9 cellular contexts compared by ENCODE assay signal in genomic region chr22:40509401-40510134, GRCh38.
DNase-seq lines count a peak whose midpoint lies in the region; ATAC-seq and TF ChIP-seq lines count a peak whose summit lies in the region.
"Had no signal": no experiment of that assay in that cellular context is flagged by ENCODE, and none has a peak within 500 bp of the region (broad histone marks: within the 10 kb centered on the region; RNA-seq: fewer than 3 reads in every experiment).

No MANE protein-coding gene starts in this region.

- WGBS in adrenal gland, 4 donors: 5 to 10% (median 7%) methylated on average over 4 of the region's 4 CpGs
- WGBS in neuronal stem cell (ENCODE audit: extremely low coverage in 2 of 2, insufficient read length in 2 of 2, insufficient replicate concordance in 1 of 2), 2 donors: no CpG with 5 or more reads among the region's 4 CpGs

- H2AFZ ChIP-seq in neuronal stem cell (ENCODE audit: low read length): no peak overlapping the region

- H3K4me1 ChIP-seq in adrenal gland (replicated peaks in 1 of 2) (peaks cover 23 to 64% of the 10 kb centered on the region in 2 donors), neuronal stem cell (ENCODE audit: control insufficient read depth in 2 of 2, insufficient read depth in 1 of 2, low read depth in 1 of 2, low read length in 2 of 2) (peaks cover 5 to 6% of the 10 kb centered on the region in 2 donors)

- no peak overlapping the region for H3K23ac ChIP-seq in neuronal stem cell (ENCODE audit: low read depth, low read length, poor library complexity)

- H3K4ac ChIP-seq in neuronal stem cell (ENCODE audit: low read length): no peak overlapping the region

- H3K4me3 ChIP-seq in adrenal gland (no peak overlapping the region), skeletal muscle cell (ENCODE audit: low read depth, low read length) (no peak overlapping the region), neuronal stem cell (ENCODE audit: low read length in 2 of 2) (no peak overlapping the region)

- H4K8ac ChIP-seq in neuronal stem cell (ENCODE audit: low read depth, low read length): no peak overlapping the region

- no peak for TF ChIP-seq CTCF in adrenal gland (IDR thresholded peaks at IDR 0.05)

- H4K91ac ChIP-seq in neuronal stem cell (ENCODE audit: low read depth, low read length, poor library complexity): no peak overlapping the region

- DNase-seq in GF-D8 (lab: John Stamatoyannopoulos, UW): peak; percentile 74
- DNase-seq in adrenal gland: peak; percentile 70 to 84 (median 78)
- DNase-seq in left ventricle myocardium superior: peak; percentile 61
- DNase-seq in skeletal muscle cell (ENCODE audit: low read depth): peak; percentile 96
- no peak for DNase-seq in neuronal stem cell (ENCODE audit: low spot score)
- no peak for DNase-seq in NCI-H82 treated with DMSO at 0.1 percent for 48 hours (lab: John Stamatoyannopoulos, UW; ENCODE audit: unreplicated experiment)
- no peak for DNase-seq in NCI-H2227 (lab: John Stamatoyannopoulos, UW; ENCODE audit: unreplicated experiment)
- DNase-seq: naive B cell had no signal

- H3K14ac ChIP-seq in neuronal stem cell (ENCODE audit: low read length): no peak overlapping the region

- no peaks in the 10 kb centered on the region for H3K79me1 ChIP-seq in neuronal stem cell (ENCODE audit: low read depth, low read length)

- H3K9me3 ChIP-seq in adrenal gland (replicated peaks in 1 of 3) (no peaks in the 10 kb centered on the region), neuronal stem cell (replicated peaks in 1 of 2; ENCODE audit: control insufficient read depth in 2 of 2, insufficient read depth in 1 of 2, low read depth in 1 of 2, low read length in 2 of 2) (no peaks in the 10 kb centered on the region)

- no peak overlapping the region for H3K9ac ChIP-seq in neuronal stem cell (ENCODE audit: low read depth, low read length, poor library complexity)

- no peak overlapping the region for H2BK5ac ChIP-seq in neuronal stem cell (ENCODE audit: low read length)

- no peak overlapping the region for H2BK120ac ChIP-seq in neuronal stem cell (ENCODE audit: low read depth, low read length)

- no peak overlapping the region for H3K4me2 ChIP-seq in neuronal stem cell (ENCODE audit: insufficient read depth, low read length, poor library complexity, severe bottlenecking)

- no peak overlapping the region for H2AK5ac ChIP-seq in neuronal stem cell (ENCODE audit: low read depth, low read length)

- H3K18ac ChIP-seq in neuronal stem cell (ENCODE audit: low read length): no peak overlapping the region

- H3K36me3 ChIP-seq in adrenal gland (replicated peaks in 1 of 2) (no peaks in the 10 kb centered on the region), neuronal stem cell (replicated peaks in 1 of 2; ENCODE audit: control insufficient read depth in 2 of 2, insufficient read depth in 2 of 2, low read length in 2 of 2) (peaks cover 0 to 1% of the 10 kb centered on the region in 2 donors)

- intact Hi-C loops in adrenal gland (cut with DNase I) (no loop called here), left ventricle myocardium superior (cut with micrococcal nuclease) (no loop called here)

- H2BK15ac ChIP-seq in neuronal stem cell (ENCODE audit: low read length): no peak overlapping the region

- ATAC-seq in left ventricle myocardium superior: peak; percentile 74
- ATAC-seq in HG03196 (IDR thresholded peaks at IDR 0.05; ENCODE audit: unreplicated experiment): no peak

- TF ChIP-seq POLR2A in adrenal gland (IDR thresholded peaks at IDR 0.05): no peak

- peak overlapping the region; percentile 80 to 95 (median 87) for H3K27ac ChIP-seq in adrenal gland
- H3K27ac ChIP-seq in neuronal stem cell (replicated peaks; ENCODE audit: low read length): no peak overlapping the region

- no peaks in the 10 kb centered on the region for H3K27me3 ChIP-seq in adrenal gland
- H3K27me3 ChIP-seq in neuronal stem cell (ENCODE audit: control insufficient read depth in 3 of 3, insufficient read depth in 3 of 3, low read depth in 1 of 3, low read length in 3 of 3): no peaks in the 10 kb centered on the region

- H2BK12ac ChIP-seq in neuronal stem cell (ENCODE audit: low read length): no peak overlapping the region

Comparison
In these comparisons a context has a peak if more than half of its experiments do, and no peak if none do; other contexts are left out.
1. DNase-seq: peak in GF-D8 (single experiment), adrenal gland (7 of 7), left ventricle myocardium superior (single experiment) and skeletal muscle cell (single experiment); none in neuronal stem cell (single experiment), NCI-H82 treated with DMSO at 0.1 percent for 48 hours (single experiment) and NCI-H2227 (single experiment).